In genomic region chr6:4587171-4587570, GRCh38 we compare ENCODE assay signal across 27 cellular contexts.
"Had no signal": no experiment of that assay in that cellular context is flagged by ENCODE, and none has a peak within 500 bp of the region (broad histone marks: within the 10 kb centered on the region; RNA-seq: fewer than 3 reads in every experiment).

No MANE protein-coding gene starts in this region.

- H3K36me3 ChIP-seq: gastroesophageal sphincter, heart left ventricle, left lung, ovary, suprapubic skin, upper lobe of left lung had no signal

- H3K27ac ChIP-seq: dorsolateral prefrontal cortex, foreskin keratinocyte, gastroesophageal sphincter, heart left ventricle, left lung, ovary, psoas muscle, suprapubic skin, upper lobe of left lung had no signal

- H3K4me2 ChIP-seq: hepatocyte had no signal

- H3K27me3 ChIP-seq: dorsolateral prefrontal cortex, foreskin keratinocyte, gastroesophageal sphincter, heart left ventricle, hepatocyte, left lung, ovary, suprapubic skin, upper lobe of left lung had no signal

- DNase-seq: cerebellar nuclear complex; dorsolateral prefrontal cortex; effector CD4-positive, alpha-beta T cell; foreskin keratinocyte; heart left ventricle; left cardiac atrium; left lung; mesenchymal stem cell; midbrain; naive thymus-derived CD8-positive, alpha-beta T cell; nephron progenitor cell; nucleus accumbens; ovary; posterior cingulate gyrus; psoas muscle; right cardiac atrium; small intestine; stimulated activated CD4-positive, alpha-beta T cell treated with anti-CD3 and anti-CD28 coated beads, Interleukin-12 subunit alpha, Interleukin-12 subunit beta, amount 100 ng/mL, for 4 hours; stimulated activated CD4-positive, alpha-beta T cell treated with anti-CD3 and anti-CD28 coated beads, Interleukin-1b, Interleukin-23, amount 100 ng/mL, for 48 hours; stimulated activated CD4-positive, alpha-beta T cell treated with anti-CD3 and anti-CD28 coated beads, Interleukin-4, amount 100 ng/mL, for 1 hour; stimulated activated CD8-positive, alpha-beta memory T cell treated with anti-CD3 and anti-CD28 coated beads, Interleukin-4, amount 100 ng/mL, for 48 hours; stimulated activated naive CD4-positive, alpha-beta T cell; stimulated activated naive CD8-positive, alpha-beta T cell treated with anti-CD3 and anti-CD28 coated beads, Interleukin-15, amount 100 ng/mL, for 72 hours; upper lobe of left lung had no signal

- H3K4me1 ChIP-seq: left lung, psoas muscle, suprapubic skin had no signal

- H2AFZ ChIP-seq: hepatocyte had no signal

- H3K79me2 ChIP-seq: hepatocyte had no signal

- H3K9me3 ChIP-seq: gastroesophageal sphincter, left lung, ovary, psoas muscle, suprapubic skin, upper lobe of left lung had no signal

- ATAC-seq: foreskin keratinocyte; gastroesophageal sphincter; heart left ventricle; left cardiac atrium; left lung; naive thymus-derived CD8-positive, alpha-beta T cell; psoas muscle; right cardiac atrium; stimulated activated naive CD8-positive, alpha-beta T cell treated with anti-CD3 and anti-CD28 coated beads, Interleukin-15, amount 100 ng/mL, for 72 hours had no signal

- H3K4me3 ChIP-seq: dorsolateral prefrontal cortex, gastroesophageal sphincter, heart left ventricle, hepatocyte, left lung, ovary, psoas muscle, suprapubic skin, upper lobe of left lung had no signal
